In genomic region chr12:74890237-74890599, GRCh38 we compare ENCODE assay signal across 8 cellular contexts.
DNase-seq lines count a peak whose midpoint lies in the region; ATAC-seq and FAIRE-seq lines count a peak whose summit lies in the region.

No MANE protein-coding gene starts in this region.

- FAIRE-seq in GM19239 (lab: Jason Lieb, UNC) = no peak

- ATAC-seq in GM19395 (IDR thresholded peaks at IDR 0.05; ENCODE audit: unreplicated experiment) = peak; percentile 96
- peak; percentile 98 for ATAC-seq in HG03196 (IDR thresholded peaks at IDR 0.05; ENCODE audit: unreplicated experiment)
- no peak for ATAC-seq in GM21528 (IDR thresholded peaks at IDR 0.05; ENCODE audit: low FRiP score, unreplicated experiment)

- DNase-seq in COLO829 (ENCODE audit: low spot score) = peak; percentile 47
- DNase-seq in T1000 (lab: John Stamatoyannopoulos, UW) = peak; percentile 33
- DNase-seq in iPS-NIHi11 (ENCODE audit: low spot score) = peak; percentile 33
- DNase-seq in NCI-H1694 (lab: John Stamatoyannopoulos, UW) = no peak
- DNase-seq in GM19239 (ENCODE audit: insufficient read length, low spot score) = no peak

Comparison
In these comparisons a context has a peak if more than half of its experiments do, and no peak if none do; other contexts are left out.
1. DNase-seq: peak in COLO829 (single experiment), T1000 (single experiment) and iPS-NIHi11 (single experiment); none in NCI-H1694 (single experiment) and GM19239 (single experiment).